29 cellular contexts compared by ENCODE assay signal in the genomic region with DNA sequence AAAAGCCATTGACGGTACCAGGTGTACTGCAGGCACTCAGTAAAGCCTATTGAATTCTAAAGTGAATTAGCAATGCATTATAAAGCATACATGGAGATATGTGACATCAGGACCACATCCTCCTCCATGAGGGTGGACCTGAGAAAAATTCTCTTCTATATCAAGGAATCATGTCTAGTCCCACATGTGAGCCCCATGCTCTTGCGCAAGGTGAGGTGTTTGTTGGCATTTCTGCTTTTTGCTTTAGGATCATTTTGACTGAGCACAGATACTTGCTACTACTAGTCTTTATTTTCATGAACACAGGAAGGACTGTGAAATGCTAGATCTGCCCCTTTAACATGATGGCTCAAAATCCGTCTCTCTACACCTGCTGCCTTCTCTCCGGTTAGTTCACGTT.
"Had no signal": no experiment of that assay in that cellular context is flagged by ENCODE, and none has a peak within 500 bp of the region (broad histone marks: within the 10 kb centered on the region; RNA-seq: fewer than 3 reads in every experiment).

No MANE protein-coding gene starts in this region.

- H3K27ac ChIP-seq: neutrophil, pancreas, psoas muscle, skin epidermis, spleen, thoracic aorta, thyroid gland, tibial nerve, upper lobe of left lung, vagina had no signal

- FAIRE-seq: pancreas, urothelium cell line had no signal

- H3K36me3 ChIP-seq: neutrophil, pancreas, spleen, thoracic aorta, thyroid gland, tibial nerve, upper lobe of left lung, vagina had no signal

- H3K4me3 ChIP-seq: pancreas, psoas muscle, skin epidermis, smooth muscle cell, spleen, thoracic aorta, thyroid gland, tibial nerve, upper lobe of left lung, vagina had no signal

- DNase-seq: naive thymus-derived CD8-positive, alpha-beta T cell; nephron progenitor cell; nucleus accumbens; pancreas; psoas muscle; right cardiac atrium; spleen; stimulated activated CD4-positive, alpha-beta T cell treated with anti-CD3 and anti-CD28 coated beads, Interleukin-12 subunit alpha, Interleukin-12 subunit beta, amount 100 ng/mL, for 4 hours; stimulated activated CD4-positive, alpha-beta T cell treated with anti-CD3 and anti-CD28 coated beads, Interleukin-1b, Interleukin-23, amount 100 ng/mL, for 48 hours; stimulated activated CD4-positive, alpha-beta T cell treated with anti-CD3 and anti-CD28 coated beads, Interleukin-4, amount 100 ng/mL, for 1 hour; stimulated activated CD4-positive, alpha-beta T cell treated with anti-CD3 and anti-CD28 coated beads, Interleukin-4, amount 100 ng/mL, for 4 hours; stimulated activated CD8-positive, alpha-beta memory T cell treated with anti-CD3 and anti-CD28 coated beads, Interleukin-4, amount 100 ng/mL, for 48 hours; stimulated activated naive CD4-positive, alpha-beta T cell; stimulated activated naive CD8-positive, alpha-beta T cell treated with anti-CD3 and anti-CD28 coated beads, Interleukin-15, amount 100 ng/mL, for 72 hours; stimulated activated naive CD8-positive, alpha-beta T cell treated with anti-CD3 and anti-CD28 coated beads, Interleukin-15, Interleukin-2, amounts not matched to agents 100 U/mL and 50 U/mL, for 24 hours; substantia nigra; thyroid gland; trophoblast cell; upper lobe of left lung had no signal

- ATAC-seq: naive thymus-derived CD8-positive, alpha-beta T cell; natural killer cell treated with Interleukin-12 subunit alpha and Interleukin-12 subunit beta and Interleukin-15 and Interleukin-18, amount 100 ng/mL, for 72 hours; pancreas; psoas muscle; right cardiac atrium; sciatic nerve; stimulated activated memory B cell treated with anti-CD40 and anti-IgM and Interleukin-4, amounts not matched to agents 10 μg/mL and 1 μg/mL and 100 μg/mL, for 72 hours; stimulated activated naive CD8-positive, alpha-beta T cell treated with anti-CD3 and anti-CD28 coated beads, Interleukin-15, amount 100 ng/mL, for 72 hours; stimulated activated naive CD8-positive, alpha-beta T cell treated with anti-CD3 and anti-CD28 coated beads, Interleukin-15, Interleukin-2, amounts not matched to agents 100 U/mL and 50 U/mL, for 24 hours had no signal

- H3K9me3 ChIP-seq: neutrophil, pancreas, psoas muscle, spleen, thoracic aorta, thyroid gland, tibial nerve, upper lobe of left lung, vagina had no signal

- H3K27me3 ChIP-seq: neutrophil, pancreas, spleen, thyroid gland, tibial nerve, upper lobe of left lung, vagina had no signal

- H3K4me2 ChIP-seq: smooth muscle cell had no signal

- H3K4me1 ChIP-seq: pancreas, psoas muscle, spleen, thyroid gland, upper lobe of left lung, vagina had no signal
